In genomic region chr16:66954097-66954659, GRCh38 we compare ENCODE assay signal across 8 cellular contexts. TPM values are rescaled to one million over a fixed set of nuclear protein-coding genes. Genes with fewer than 3 reads are reported as not detected.
A peak's percentile ranks its signal among the peaks of the same experiment; 100 is the strongest.
DNase-seq lines count a peak whose midpoint lies in the region; ATAC-seq, FAIRE-seq and TF ChIP-seq lines count a peak whose summit lies in the region.

No MANE protein-coding gene starts in this region.

- intact Hi-C loops in K562 (cut with micrococcal nuclease), result loop anchor here (2.0 to 10.0 kb wide), 6 partner anchors 23 to 511 kb away; partner anchors contain the start of genes FBXL8, FHOD1, MATCAP1 and SLC9A5

- ATAC-seq in K562, result peak; percentile 97
- ATAC-seq in GM19452 (IDR thresholded peaks at IDR 0.05; ENCODE audit: unreplicated experiment), result no peak

- peaks cover 2% of the 10 kb centered on the region for H3K9me3 ChIP-seq in K562 (replicated peaks; ENCODE audit: control insufficient read depth, insufficient read depth, low read depth, low read length)

- H3K36me3 ChIP-seq in K562 (ENCODE audit: control insufficient read depth, insufficient read depth, low read length), result no peaks in the 10 kb centered on the region

- in situ Hi-C loops in K562 (cut with MboI), result loop anchor here (25.0 kb wide), 2 partner anchors 208 to 458 kb away; partner anchors contain the start of genes B3GNT9, FBXL8, HSF4 and NOL3

- TF ChIP-seq RAD21 in K562 (CRISPR knock-in tag; conservative IDR thresholded peaks at IDR 0.05 in 1 of 2, IDR thresholded peaks at IDR 0.05 in 1 of 2), result peak; percentile 77 to 90

- peak; percentile 84 to 89 (median 88) for TF ChIP-seq CTCF in K562 (IDR thresholded peaks at IDR 0.05 in 2 of 3, conservative IDR thresholded peaks at IDR 0.05 in 1 of 3; ENCODE audit: insufficient read depth in 2 of 3, low read depth in 1 of 3, low read length in 3 of 3)

- H3K4me3 ChIP-seq in K562, result no peak overlapping the region

- POLR2A ChIA-PET in K562 (lab: Yijun Ruan, JAX), result interaction anchor here (0.6 to 1.0 kb wide), 4 partner anchors 24 to 445 kb away, joined by 3 read pairs; no protein-coding TSS in a partner anchor

- no peaks in the 10 kb centered on the region for H4K20me1 ChIP-seq in K562 (replicated peaks; ENCODE audit: control insufficient read depth, insufficient read depth, low read length)

- TF ChIP-seq EP300 in K562 (IDR thresholded peaks at IDR 0.05; ENCODE audit: low read length), result no peak

- no peak overlapping the region for H3K27ac ChIP-seq in K562 (ENCODE audit: extremely low read depth, low read depth, low read length)

- CTCF ChIA-PET in K562 (lab: Yijun Ruan, JAX; ENCODE audit: low intra/inter-chr PET ratio), result interaction anchor here (0.6 to 2.0 kb wide), 7 partner anchors 12 to 385 kb away, joined by 3 to 12 read pairs (median 6); no protein-coding TSS in a partner anchor

- H2AFZ ChIP-seq in K562 (ENCODE audit: low read depth, low read length), result peak overlapping the region; percentile 84

- BruUV-seq in K562 (replicated peaks; lab: Mats Ljungman, UMichigan), result no TSS peak

- peak; percentile 81 for DNase-seq in AG08396 (ENCODE audit: low spot score)
- DNase-seq in GM19240 (ENCODE audit: insufficient read length, low spot score), result peak; percentile 68
- peak; percentile 36 for DNase-seq in NCI-H2107 treated with DMSO at 0.1 percent for 48 hours (lab: John Stamatoyannopoulos, UW; ENCODE audit: unreplicated experiment)
- peak; percentile 70 for DNase-seq in UCSD-AML1 (lab: John Stamatoyannopoulos, UW; ENCODE audit: unreplicated experiment)
- DNase-seq in K562 (ENCODE audit: extremely low read depth in 1 of 4, low spot score in 3 of 4), result peak; percentile 71 to 88 (median 78)
- DNase-seq in iPS DF 4.7 (ENCODE audit: extremely low read depth, low spot score), result peak; percentile 41
- peak; percentile 65 for DNase-seq in smooth muscle cell of the brain vasculature (ENCODE audit: low read depth, low spot score)

- peaks cover 0 to 7% of the 10 kb centered on the region in 2 experiments; a peak in 1 of 5 replicates for H3K4me1 ChIP-seq in K562 (replicated peaks in 1 of 2; ENCODE audit: control insufficient read depth in 2 of 2, insufficient read depth in 2 of 2, low read length in 2 of 2)

- WGBS in K562 (ENCODE audit: insufficient coverage, low coverage, missing lambda C conversion rate), result 5% methylated on average over 7 of the region's 8 CpGs

- no peak for TF ChIP-seq POLR2A in K562 (conservative IDR thresholded peaks at IDR 0.05)

- no peaks in the 10 kb centered on the region for H3K79me2 ChIP-seq in K562 (ENCODE audit: control insufficient read depth, insufficient read depth, low read length)

- FAIRE-seq in K562 (lab: Jason Lieb, UNC), result peak; percentile 94

- H3K9me1 ChIP-seq in K562 (ENCODE audit: control insufficient read depth, insufficient read depth, low read length), result no peaks in the 10 kb centered on the region

- H3K27me3 ChIP-seq in K562 (ENCODE audit: control insufficient read depth in 2 of 2, insufficient read depth in 2 of 2, low read length in 2 of 2), result no peaks in the 10 kb centered on the region

- no peak overlapping the region for H3K4me2 ChIP-seq in K562 (ENCODE audit: insufficient read depth, low read length)

- H3K9ac ChIP-seq in K562 (ENCODE audit: insufficient read depth in 1 of 2, low read depth in 2 of 2, low read length in 2 of 2), result peak overlapping the region in 1 of 2 experiments; percentile 31; a peak in 1 of 4 replicates

RNA-seq across cellular contexts. Expression of gene CES3, which starts 6.9 kb away (rescaled TPM):
- 3.7 and 10.0 TPM in 2 replicates for total RNA-seq in K562 (2011; cell fraction: chromatin; rRNA removed; ENCODE audit: low replicate concordance)
- total RNA-seq in K562 (2011; cell fraction: nucleolus; rRNA removed), result 6.3 and 12.5 TPM in 2 replicates
- total RNA-seq in K562 (2011; cell fraction: nucleoplasm; rRNA removed), result 4.3 and 6.3 TPM in 2 replicates
- total RNA-seq in K562 (2014; rRNA removed) (0.68 and 2.0 TPM in 2 replicates), K562 (2014; rRNA removed; fragmentation: Illumina TruSeq; extraction: Trizol) (0.61 and 0.65 TPM in 2 replicates), K562 (2015; rRNA removed; fragmentation: Illumina TruSeq; extraction: Trizol) (1.0 and 1.7 TPM in 2 replicates), K562 (2021) (2.2 and 2.8 TPM in 2 replicates)
- polyA plus RNA-seq in K562 (2011; rRNA removed) (0.60 and 4.4 TPM in 2 replicates), K562 (2014; fragmentation: Illumina TruSeq; extraction: Trizol) (0.98 and 1.2 TPM in 2 replicates), K562 (2014; fragmentation: Nextera tagmentation; extraction: Ambion mirVana) (under 1 TPM; 0.06 TPM), K562 (2014; rRNA removed) (1.3 and 3.1 TPM in 2 replicates)
- 0.57 and 2.3 TPM in 2 replicates for polyA plus RNA-seq in K562 (2011; cell fraction: cytosol; rRNA removed)
- 8.2 and 24.8 TPM in 2 replicates for polyA plus RNA-seq in K562 (2011; cell fraction: nucleus; rRNA removed)
- 1.2 and 3.3 TPM in 2 replicates for polyA plus RNA-seq in K562 (2012)
- 1.1 and 2.1 TPM in 2 replicates for polyA minus RNA-seq in K562 (2011; rRNA and poly(A)+ RNA removed)
- 2.2 TPM in 1 of 2 replicates, not detected in the other for polyA minus RNA-seq in K562 (2011; cell fraction: cytosol; rRNA and poly(A)+ RNA removed)
- polyA minus RNA-seq in K562 (2011; cell fraction: nucleus; rRNA and poly(A)+ RNA removed), result 3.6 and 18.4 TPM in 2 replicates

RNA-seq across cellular contexts. Expression of gene CES2, which starts 18.9 kb away (rescaled TPM):
- 47.2 and 114 TPM in 2 replicates for total RNA-seq in K562 (2011; cell fraction: chromatin; rRNA removed; ENCODE audit: low replicate concordance)
- total RNA-seq in K562 (2011; cell fraction: nucleolus; rRNA removed), result 82.2 and 90.6 TPM in 2 replicates
- total RNA-seq in K562 (2011; cell fraction: nucleoplasm; rRNA removed), result 50.4 and 59.2 TPM in 2 replicates
- 35.0 and 38.1 TPM in 2 replicates for total RNA-seq in K562 (2014; rRNA removed)
- total RNA-seq in K562 (2014; rRNA removed; fragmentation: Illumina TruSeq; extraction: Trizol), result 15.2 and 16.8 TPM in 2 replicates
- 23.6 and 24.4 TPM in 2 replicates for total RNA-seq in K562 (2015; rRNA removed; fragmentation: Illumina TruSeq; extraction: Trizol)
- total RNA-seq in K562 (2021), result 33.5 and 37.9 TPM in 2 replicates
- 14.0 and 14.1 TPM in 2 replicates for polyA plus RNA-seq in K562 (2011; rRNA removed)
- 14.0 and 32.8 TPM in 2 replicates for polyA plus RNA-seq in K562 (2011; cell fraction: cytosol; rRNA removed)
- 17.8 and 25.2 TPM in 2 replicates for polyA plus RNA-seq in K562 (2011; cell fraction: nucleus; rRNA removed)
- 22.3 and 36.1 TPM in 2 replicates for polyA plus RNA-seq in K562 (2012)
- 24.9 and 28.4 TPM in 2 replicates for polyA plus RNA-seq in K562 (2014; fragmentation: Illumina TruSeq; extraction: Trizol)
- polyA plus RNA-seq in K562 (2014; fragmentation: Nextera tagmentation; extraction: Ambion mirVana), result 1 to 10 TPM; 2.2 to 2.4 TPM
- 27.7 and 28.3 TPM in 2 replicates for polyA plus RNA-seq in K562 (2014; rRNA removed)
- polyA minus RNA-seq in K562 (2011; rRNA and poly(A)+ RNA removed), result 11.9 and 18.9 TPM in 2 replicates
- 22.0 and 22.2 TPM in 2 replicates for polyA minus RNA-seq in K562 (2011; cell fraction: cytosol; rRNA and poly(A)+ RNA removed)
- 44.2 and 45.3 TPM in 2 replicates for polyA minus RNA-seq in K562 (2011; cell fraction: nucleus; rRNA and poly(A)+ RNA removed)

RNA-seq across cellular contexts. Expression of gene CIAO2B, which starts 20.0 kb away (rescaled TPM):
- 10.4 and 40.1 TPM in 2 replicates for total RNA-seq in K562 (2011; cell fraction: chromatin; rRNA removed; ENCODE audit: low replicate concordance)
- total RNA-seq in K562 (2011; cell fraction: nucleolus; rRNA removed), result 65.7 and 75.7 TPM in 2 replicates
- 39.2 and 45.6 TPM in 2 replicates for total RNA-seq in K562 (2011; cell fraction: nucleoplasm; rRNA removed)
- 147 and 189 TPM in 2 replicates for total RNA-seq in K562 (2014; rRNA removed)
- total RNA-seq in K562 (2014; rRNA removed; fragmentation: Illumina TruSeq; extraction: Trizol), result 57.6 and 86.8 TPM in 2 replicates
- 104 and 111 TPM in 2 replicates for total RNA-seq in K562 (2015; rRNA removed; fragmentation: Illumina TruSeq; extraction: Trizol)
- 99.4 and 104 TPM in 2 replicates for total RNA-seq in K562 (2021)
- polyA plus RNA-seq in K562 (2011; rRNA removed), result 146 and 161 TPM in 2 replicates
- 295 and 471 TPM in 2 replicates for polyA plus RNA-seq in K562 (2011; cell fraction: cytosol; rRNA removed)
- 117 and 133 TPM in 2 replicates for polyA plus RNA-seq in K562 (2011; cell fraction: nucleus; rRNA removed)
- 198 and 206 TPM in 2 replicates for polyA plus RNA-seq in K562 (2012)
- 113 and 154 TPM in 2 replicates for polyA plus RNA-seq in K562 (2014; fragmentation: Illumina TruSeq; extraction: Trizol)
- 100 to 1,000 TPM; 104 to 122 TPM for polyA plus RNA-seq in K562 (2014; fragmentation: Nextera tagmentation; extraction: Ambion mirVana)
- polyA plus RNA-seq in K562 (2014; rRNA removed), result 182 and 250 TPM in 2 replicates
- 67.2 and 95.6 TPM in 2 replicates for polyA minus RNA-seq in K562 (2011; rRNA and poly(A)+ RNA removed)
- polyA minus RNA-seq in K562 (2011; cell fraction: cytosol; rRNA and poly(A)+ RNA removed), result 68.9 and 80.4 TPM in 2 replicates
- 16.6 and 19.4 TPM in 2 replicates for polyA minus RNA-seq in K562 (2011; cell fraction: nucleus; rRNA and poly(A)+ RNA removed)

RNA-seq across cellular contexts. Expression of gene RRAD, which starts 28.8 kb away (rescaled TPM):
- total RNA-seq in K562 (2011; cell fraction: chromatin; rRNA removed; ENCODE audit: low replicate concordance), result not detected in 2 replicates
- total RNA-seq in K562 (2011; cell fraction: nucleolus; rRNA removed), result 0.79 and 1.2 TPM in 2 replicates
- 0.44 TPM in 1 of 2 replicates, not detected in the other for total RNA-seq in K562 (2011; cell fraction: nucleoplasm; rRNA removed)
- total RNA-seq in K562 (2014; rRNA removed) (0.09 and 0.12 TPM in 2 replicates), K562 (2014; rRNA removed; fragmentation: Illumina TruSeq; extraction: Trizol) (not detected in 2 replicates), K562 (2015; rRNA removed; fragmentation: Illumina TruSeq; extraction: Trizol) (not detected in 2 replicates), K562 (2021) (0.13 and 0.16 TPM in 2 replicates)
- polyA plus RNA-seq in K562 (2011; rRNA removed) (0.05 and 0.20 TPM in 2 replicates), K562 (2014; fragmentation: Illumina TruSeq; extraction: Trizol) (not detected in 2 replicates), K562 (2014; fragmentation: Nextera tagmentation; extraction: Ambion mirVana) (not detected), K562 (2014; rRNA removed) (0.12 TPM in 1 of 2 replicates, not detected in the other)
- polyA plus RNA-seq in K562 (2011; cell fraction: cytosol; rRNA removed), result 0.28 and 0.65 TPM in 2 replicates
- polyA plus RNA-seq in K562 (2011; cell fraction: nucleus; rRNA removed), result 0.20 and 0.71 TPM in 2 replicates
- polyA plus RNA-seq in K562 (2012), result 0.12 and 1.1 TPM in 2 replicates
- polyA minus RNA-seq in K562 (2011; rRNA and poly(A)+ RNA removed), result 0.14 TPM in 1 of 2 replicates, not detected in the other
- 0.95 TPM in 1 of 2 replicates, not detected in the other for polyA minus RNA-seq in K562 (2011; cell fraction: cytosol; rRNA and poly(A)+ RNA removed)
- polyA minus RNA-seq in K562 (2011; cell fraction: nucleus; rRNA and poly(A)+ RNA removed), result 0.22 TPM in 1 of 2 replicates, not detected in the other

RNA-seq across cellular contexts. Expression of gene CES4A, which starts 34.2 kb away (rescaled TPM):
- 0.58 and 1.8 TPM in 2 replicates for total RNA-seq in K562 (2011; cell fraction: chromatin; rRNA removed; ENCODE audit: low replicate concordance)
- 0.13 and 0.83 TPM in 2 replicates for total RNA-seq in K562 (2011; cell fraction: nucleolus; rRNA removed)
- 0.61 and 1.7 TPM in 2 replicates for total RNA-seq in K562 (2011; cell fraction: nucleoplasm; rRNA removed)
- total RNA-seq in K562 (2014; rRNA removed), result 0.09 TPM in 1 of 2 replicates, not detected in the other
- total RNA-seq in K562 (2014; rRNA removed; fragmentation: Illumina TruSeq; extraction: Trizol), result not detected in 2 replicates
- not detected in 2 replicates for total RNA-seq in K562 (2015; rRNA removed; fragmentation: Illumina TruSeq; extraction: Trizol)
- total RNA-seq in K562 (2021), result 0.20 TPM in 1 of 2 replicates, not detected in the other
- 0.04 and 0.11 TPM in 2 replicates for polyA plus RNA-seq in K562 (2011; rRNA removed)
- polyA plus RNA-seq in K562 (2011; cell fraction: cytosol; rRNA removed), result 0.12 TPM in 1 of 2 replicates, not detected in the other
- polyA plus RNA-seq in K562 (2011; cell fraction: nucleus; rRNA removed), result 0.22 and 0.54 TPM in 2 replicates
- polyA plus RNA-seq in K562 (2012), result 0.03 and 0.10 TPM in 2 replicates
- not detected in 2 replicates for polyA plus RNA-seq in K562 (2014; fragmentation: Illumina TruSeq; extraction: Trizol)
- under 1 TPM in 1 of 2 experiments, not detected in 1; 0.13 TPM for polyA plus RNA-seq in K562 (2014; fragmentation: Nextera tagmentation; extraction: Ambion mirVana)
- polyA plus RNA-seq in K562 (2014; rRNA removed), result not detected in 2 replicates
- not detected in 2 replicates for polyA minus RNA-seq in K562 (2011; rRNA and poly(A)+ RNA removed)
- polyA minus RNA-seq in K562 (2011; cell fraction: cytosol; rRNA and poly(A)+ RNA removed), result not detected in 2 replicates
- not detected in 2 replicates for polyA minus RNA-seq in K562 (2011; cell fraction: nucleus; rRNA and poly(A)+ RNA removed)
